In genomic region chr4:84733343-84734033, GRCh38 we compare ENCODE assay signal across 23 cellular contexts.
"Had no signal": no experiment of that assay in that cellular context is flagged by ENCODE, and none has a peak within 500 bp of the region (broad histone marks: within the 10 kb centered on the region; RNA-seq: fewer than 3 reads in every experiment).

No MANE protein-coding gene starts in this region.

- ATAC-seq: activated T-helper 17 cell treated with anti-CD3 and anti-CD28 coated beads, Interleukin-2, amount 50 U/mL, for 72 hours; left colon; lower lobe of right lung; naive thymus-derived CD8-positive, alpha-beta T cell; psoas muscle had no signal

- H3K27ac ChIP-seq: colonic mucosa, hepatocyte, lower lobe of right lung, neural progenitor cell, parathyroid adenoma, psoas muscle, spleen, transverse colon had no signal

- DNase-seq: activated CD4-positive, alpha-beta memory T cell treated with anti-CD3 and anti-CD28 coated beads, Interleukin-2, amount 10 ng/mL, durations not matched to agents 7 days and 5 days; activated CD4-positive, alpha-beta T cell treated with anti-CD3 and anti-CD28 coated beads for 1 hour; activated CD4-positive, alpha-beta T cell treated with anti-CD3 and anti-CD28 coated beads, Interleukin-2, amount 10 ng/mL, durations not matched to agents 7 days and 5 days; activated CD8-positive, alpha-beta memory T cell treated with anti-CD3 and anti-CD28 coated beads, Interleukin-2, amount 50 U/mL, for 48 hours; activated T-cell treated with anti-CD3 and anti-CD28 coated beads, Interleukin-2, amount 50 U/mL, for 24 hours; anterior cingulate cortex; cerebellar nuclear complex; colonic mucosa; effector CD8-positive, alpha-beta T cell; left colon; lower lobe of right lung; mesenchymal stem cell; naive thymus-derived CD8-positive, alpha-beta T cell; occipital lobe; psoas muscle; spleen; stimulated activated naive CD4-positive, alpha-beta T cell treated with Interleukin-2 at 50 U/mL for 16 hours; T-helper 2 cell; transverse colon had no signal

- H3K9me3 ChIP-seq: colonic mucosa, lower lobe of right lung, psoas muscle, spleen, transverse colon had no signal

- H3K4me3 ChIP-seq: colonic mucosa, hepatocyte, lower lobe of right lung, neural progenitor cell, psoas muscle, spleen, transverse colon had no signal

- H3K27me3 ChIP-seq: colonic mucosa, hepatocyte, neural progenitor cell, spleen, transverse colon had no signal

- H3K4me1 ChIP-seq: colonic mucosa, lower lobe of right lung, neural progenitor cell, parathyroid adenoma, psoas muscle, spleen, transverse colon had no signal

- H3K36me3 ChIP-seq: colonic mucosa had no signal
